ENCODE assay signal across 8 cellular contexts in genomic region chr4:146522098-146522861, GRCh38. TPM values are rescaled to one million over a fixed set of nuclear protein-coding genes. Genes with fewer than 3 reads are reported as not detected.
A peak's percentile ranks its signal among the peaks of the same experiment; 100 is the strongest.
DNase-seq lines count a peak whose midpoint lies in the region; ATAC-seq and TF ChIP-seq lines count a peak whose summit lies in the region.

No MANE protein-coding gene starts in this region.

- intact Hi-C loops in stomach (cut with DNase I; ENCODE audit: low total_unique reads) = no loop called here

- H3K4me1 Mint-ChIP-seq in neural crest cell = peaks cover 11% of the 10 kb centered on the region

- no peaks in the 10 kb centered on the region for H3K36me3 Mint-ChIP-seq in neural crest cell (ENCODE audit: low read depth)

- DNase-seq in Daoy (ENCODE audit: low read depth) (peak; percentile 79), KG1 (lab: John Stamatoyannopoulos, UW) (peak; percentile 22), RWPE2 (ENCODE audit: low spot score) (peak; percentile 76), foreskin fibroblast (peak; percentile 83 to 95), neural crest cell (ENCODE audit: low read depth, low spot score) (peak; percentile 73), stomach (peak; percentile 93)
- peak; percentile 68 for DNase-seq in activated effector memory CD4-positive, alpha-beta T cell treated with Interleukin-2 at 50 U/mL for 16 hours

- TF ChIP-seq EP300 in stomach (IDR thresholded peaks at IDR 0.05) = no peak

- H3K4me1 ChIP-seq in RWPE2 (ENCODE audit: insufficient read depth, poor library complexity, severe bottlenecking) (peaks cover 12% of the 10 kb centered on the region), stomach (peaks cover 5 to 29% (median 19%) of the 10 kb centered on the region in 4 donors)

- H3K27me3 ChIP-seq in RWPE2 (ENCODE audit: insufficient read depth, poor library complexity, severe bottlenecking) (no peaks in the 10 kb centered on the region), stomach (no peaks in the 10 kb centered on the region)

- H3K36me3 ChIP-seq in RWPE2 (ENCODE audit: low read depth) (no peaks in the 10 kb centered on the region), stomach (peaks cover 0 to 4% (median 0%) of the 10 kb centered on the region in 4 donors)

- 0 to 1% (median 1%) methylated on average over 44 to 62 of the region's 62 CpGs for WGBS in stomach, 5 donors

- H3K4me3 Mint-ChIP-seq in neural crest cell = no peak overlapping the region

- H3K9me3 ChIP-seq in RWPE2 (ENCODE audit: severe bottlenecking) (no peaks in the 10 kb centered on the region), stomach (no peaks in the 10 kb centered on the region)

- peak overlapping the region; percentile 46 for H3K27ac ChIP-seq in RWPE2 (ENCODE audit: poor library complexity, severe bottlenecking)
- peak overlapping the region; percentile 67 to 94 (median 86) for H3K27ac ChIP-seq in stomach

- ATAC-seq in GM21786 (IDR thresholded peaks at IDR 0.05; ENCODE audit: unreplicated experiment) (peak; percentile 67), RWPE2 (ENCODE audit: low read depth) (peak; percentile 69)

- H3K9me3 Mint-ChIP-seq in neural crest cell = no peaks in the 10 kb centered on the region

- H3K4me3 ChIP-seq in RWPE2 (ENCODE audit: severe bottlenecking) (peak overlapping the region; percentile 79), foreskin fibroblast (ENCODE audit: low read depth in 1 of 2, low read length in 2 of 2) (peak overlapping the region; percentile 68 to 81), stomach (peak overlapping the region; percentile 82 to 87 (median 86))

- H3K27ac Mint-ChIP-seq in neural crest cell (ENCODE audit: unreplicated experiment) = no peak overlapping the region

- H3K27me3 Mint-ChIP-seq in neural crest cell (ENCODE audit: low read depth) = no peaks in the 10 kb centered on the region

- TF ChIP-seq CTCF in RWPE2 (IDR thresholded peaks at IDR 0.05; ENCODE audit: poor library complexity, severe bottlenecking) (no peak), foreskin fibroblast (IDR thresholded peaks at IDR 0.05; ENCODE audit: low read depth, low read length) (no peak), neural crest cell (conservative IDR thresholded peaks at IDR 0.05) (no peak), stomach (IDR thresholded peaks at IDR 0.05) (no peak)

- peak in 1 of 4 donors; percentile 54 for TF ChIP-seq POLR2A in stomach (IDR thresholded peaks at IDR 0.05)

RNA-seq across cellular contexts. Expression of gene SLC10A7, which starts 0.5 kb away (rescaled TPM):
- total RNA-seq in Daoy (2014; rRNA removed; shearing (Covaris generic)) = 5.6 and 5.7 TPM in 2 replicates
- 10.6 and 10.7 TPM in 2 replicates for total RNA-seq in neural crest cell
- 10 to 100 TPM in 4 of 5 donors, 1 to 10 TPM in 1; 1.8 to 36.0 (median 22.0) TPM for total RNA-seq in stomach
- 1 to 10 TPM; 1.8 to 3.4 (median 2.0) TPM for polyA plus RNA-seq in stomach

Comparison
In these comparisons a context has a peak if more than half of its experiments do, and no peak if none do; other contexts are left out.
1. Peak in every context shown above with its lines: DNase-seq, ATAC-seq, H3K4me3 ChIP-seq and H3K27ac ChIP-seq.
2. DNase-seq: peak in every context shown above with its lines; median percentile 93 in stomach; 89 in foreskin fibroblast; 79 in Daoy; 76 in RWPE2; 73 in neural crest cell; 68 in activated effector memory CD4-positive, alpha-beta T cell treated with Interleukin-2 at 50 U/mL for 16 hours; 22 in KG1.